23 cellular contexts compared by ENCODE assay signal in genomic region chr19:40053491-40053890, GRCh38. TPM values are rescaled to one million over a fixed set of nuclear protein-coding genes. Genes with fewer than 3 reads are reported as not detected.
DNase-seq lines count a peak whose midpoint lies in the region; ATAC-seq and TF ChIP-seq lines count a peak whose summit lies in the region.
"Had no signal": no experiment of that assay in that cellular context is flagged by ENCODE, and none has a peak within 500 bp of the region (broad histone marks: within the 10 kb centered on the region; RNA-seq: fewer than 3 reads in every experiment).

No MANE protein-coding gene starts in this region.

- H3K27me3 Mint-ChIP-seq in activated T-cell treated with anti-CD3 and anti-CD28 coated beads, Interleukin-2, amount 50 U/mL, for 72 hours (ENCODE audit: low read depth) = no peaks in the 10 kb centered on the region
- H3K27me3 Mint-ChIP-seq in IgD-negative memory B cell (no peaks in the 10 kb centered on the region), neural crest cell (ENCODE audit: low read depth) (no peaks in the 10 kb centered on the region)
- no peaks in the 10 kb centered on the region for H3K27me3 Mint-ChIP-seq in effector memory CD8-positive, alpha-beta T cell
- H3K27me3 Mint-ChIP-seq: stimulated activated naive B cell treated with anti-CD40 and anti-IgM and Interleukin-4, amounts not matched to agents 10 μg/mL and 1 μg/mL and 100 μg/mL, for 72 hours had no signal

- H3K36me3 Mint-ChIP-seq in activated T-cell treated with anti-CD3 and anti-CD28 coated beads, Interleukin-2, amount 50 U/mL, for 72 hours (ENCODE audit: insufficient read depth in 2 of 2) = peaks cover 17 to 24% of the 10 kb centered on the region in 2 donors
- peaks cover 23% of the 10 kb centered on the region for H3K36me3 Mint-ChIP-seq in IgD-negative memory B cell
- H3K36me3 Mint-ChIP-seq in effector memory CD8-positive, alpha-beta T cell (ENCODE audit: insufficient read depth) = peaks cover 16% of the 10 kb centered on the region
- H3K36me3 Mint-ChIP-seq in neural crest cell (ENCODE audit: low read depth) = peaks cover 59% of the 10 kb centered on the region

- no peak for ATAC-seq in activated T-cell treated with anti-CD3 and anti-CD28 coated beads, Interleukin-2, amount 50 U/mL, for 72 hours (replicated peaks in 1 of 2)
- ATAC-seq in effector memory CD8-positive, alpha-beta T cell (replicated peaks) = no peak
- no peak for ATAC-seq in GM18858 (IDR thresholded peaks at IDR 0.05; ENCODE audit: unreplicated experiment)
- ATAC-seq: activated CD8-positive, alpha-beta memory T cell treated with anti-CD3 and anti-CD28 coated beads, Interleukin-2, amount 10 ng/mL, durations not matched to agents 7 days and 5 days; psoas muscle; stimulated activated naive B cell treated with anti-CD40 and anti-IgM and Interleukin-4, amounts not matched to agents 10 μg/mL and 1 μg/mL and 100 μg/mL, for 72 hours; upper lobe of right lung had no signal

- peak overlapping the region in 1 of 2 donors; percentile 59 for H3K4me3 Mint-ChIP-seq in activated T-cell treated with anti-CD3 and anti-CD28 coated beads, Interleukin-2, amount 50 U/mL, for 72 hours
- H3K4me3 Mint-ChIP-seq in IgD-negative memory B cell (peak overlapping the region; percentile 13 to 75 (median 58)), neural crest cell (peak overlapping the region; percentile 99)
- H3K4me3 Mint-ChIP-seq in effector memory CD8-positive, alpha-beta T cell = peak overlapping the region; percentile 48 to 99
- H3K4me3 Mint-ChIP-seq: activated CD8-positive, alpha-beta memory T cell treated with anti-CD3 and anti-CD28 coated beads, Interleukin-2, amount 10 ng/mL, durations not matched to agents 7 days and 5 days had no signal

- no peak for TF ChIP-seq CTCF in neural crest cell (conservative IDR thresholded peaks at IDR 0.05)

- peak overlapping the region; percentile 22 for H3K27ac Mint-ChIP-seq in activated T-cell treated with anti-CD3 and anti-CD28 coated beads, Interleukin-2, amount 50 U/mL, for 72 hours
- H3K27ac Mint-ChIP-seq in IgD-negative memory B cell (no peak overlapping the region), neural crest cell (ENCODE audit: unreplicated experiment) (no peak overlapping the region)
- peak overlapping the region in 1 of 2 donors; percentile 59 for H3K27ac Mint-ChIP-seq in effector memory CD8-positive, alpha-beta T cell
- H3K27ac Mint-ChIP-seq: activated CD8-positive, alpha-beta memory T cell treated with anti-CD3 and anti-CD28 coated beads, Interleukin-2, amount 10 ng/mL, durations not matched to agents 7 days and 5 days; stimulated activated naive B cell treated with anti-CD40 and anti-IgM and Interleukin-4, amounts not matched to agents 10 μg/mL and 1 μg/mL and 100 μg/mL, for 72 hours had no signal

- H3K4me1 Mint-ChIP-seq in activated T-cell treated with anti-CD3 and anti-CD28 coated beads, Interleukin-2, amount 50 U/mL, for 72 hours (ENCODE audit: low read depth) = peaks cover 42% of the 10 kb centered on the region
- H3K4me1 Mint-ChIP-seq in IgD-negative memory B cell = peaks cover 32 to 45% (median 35%) of the 10 kb centered on the region in 3 donors
- peaks cover 43 to 56% of the 10 kb centered on the region in 2 donors for H3K4me1 Mint-ChIP-seq in effector memory CD8-positive, alpha-beta T cell (ENCODE audit: low read depth in 2 of 2)
- H3K4me1 Mint-ChIP-seq in neural crest cell = peaks cover 34% of the 10 kb centered on the region

- H3K9me3 Mint-ChIP-seq in activated T-cell treated with anti-CD3 and anti-CD28 coated beads, Interleukin-2, amount 50 U/mL, for 72 hours = peaks cover 7% of the 10 kb centered on the region in 2 donors
- H3K9me3 Mint-ChIP-seq in IgD-negative memory B cell (peaks cover 2 to 14% (median 6%) of the 10 kb centered on the region in 3 donors), neural crest cell (peaks cover 36% of the 10 kb centered on the region)
- H3K9me3 Mint-ChIP-seq in effector memory CD8-positive, alpha-beta T cell = peaks cover 0 to under 1% of the 10 kb centered on the region in 2 donors

- no peak for DNase-seq in activated T-cell treated with anti-CD3 and anti-CD28 coated beads, Interleukin-2, amount 50 U/mL, for 72 hours
- no peak for DNase-seq in activated T-cell treated with anti-CD3 and anti-CD28 coated beads, Interleukin-2, amount 50 U/mL, for 48 hours
- DNase-seq in effector memory CD8-positive, alpha-beta T cell = no peak
- DNase-seq in neural crest cell (ENCODE audit: low read depth, low spot score) (no peak), NCI-H1092 (lab: John Stamatoyannopoulos, UW) (no peak), NCI-H82 treated with DMSO at 0.1 percent for 48 hours (lab: John Stamatoyannopoulos, UW; ENCODE audit: unreplicated experiment) (no peak)
- DNase-seq: activated CD8-positive, alpha-beta memory T cell treated with anti-CD3 and anti-CD28 coated beads, Interleukin-2, amount 10 ng/mL, durations not matched to agents 7 days and 5 days; activated effector memory CD4-positive, alpha-beta T cell treated with anti-CD3 and anti-CD28 coated beads, Interleukin-2, amount 50 U/mL, for 16 hours; amniotic stem cell; DMS79; glutamatergic neuron; H7; KG1; midbrain; NCI-H1436; NCI-H2081 treated with DMSO at 0.1 percent for 48 hours; NCI-H774; psoas muscle; stimulated activated CD4-positive, alpha-beta T cell treated with anti-CD3 and anti-CD28 coated beads, Interleukin-4, amount 100 ng/mL, for 4 hours; stimulated activated naive B cell treated with anti-CD40 and anti-IgM and Interleukin-4, amounts not matched to agents 10 μg/mL and 1 μg/mL and 100 μg/mL, for 72 hours; upper lobe of right lung had no signal

RNA-seq across cellular contexts. Expression of gene ZNF780B, which starts 2.5 kb away (rescaled TPM):
- total RNA-seq in activated T-cell treated with anti-CD3 and anti-CD28 coated beads, Interleukin-2, amount 50 U/mL, for 72 hours = 10 to 100 TPM; 11.7 to 15.9 TPM
- 10.8 TPM for polyA plus RNA-seq in IgD-negative memory B cell
- 27.3 and 28.5 TPM in 2 replicates for total RNA-seq in neural crest cell

RNA-seq across cellular contexts. Expression of gene ZNF780A, which starts 37.3 kb away (rescaled TPM):
- 10 to 100 TPM; 13.8 to 15.0 TPM for total RNA-seq in activated T-cell treated with anti-CD3 and anti-CD28 coated beads, Interleukin-2, amount 50 U/mL, for 72 hours
- 9.6 TPM for polyA plus RNA-seq in IgD-negative memory B cell
- total RNA-seq in neural crest cell = 18.5 and 24.3 TPM in 2 replicates

RNA-seq across cellular contexts. Expression of gene ZNF546, which starts 56.6 kb away (rescaled TPM):
- total RNA-seq in activated T-cell treated with anti-CD3 and anti-CD28 coated beads, Interleukin-2, amount 50 U/mL, for 72 hours = 1 to 10 TPM; 4.5 to 6.1 TPM
- polyA plus RNA-seq in IgD-negative memory B cell = 3.6 TPM
- total RNA-seq in neural crest cell = 5.3 and 6.5 TPM in 2 replicates
